Comparison of ENCODE assay signal across 27 cellular contexts in the genomic region with DNA sequence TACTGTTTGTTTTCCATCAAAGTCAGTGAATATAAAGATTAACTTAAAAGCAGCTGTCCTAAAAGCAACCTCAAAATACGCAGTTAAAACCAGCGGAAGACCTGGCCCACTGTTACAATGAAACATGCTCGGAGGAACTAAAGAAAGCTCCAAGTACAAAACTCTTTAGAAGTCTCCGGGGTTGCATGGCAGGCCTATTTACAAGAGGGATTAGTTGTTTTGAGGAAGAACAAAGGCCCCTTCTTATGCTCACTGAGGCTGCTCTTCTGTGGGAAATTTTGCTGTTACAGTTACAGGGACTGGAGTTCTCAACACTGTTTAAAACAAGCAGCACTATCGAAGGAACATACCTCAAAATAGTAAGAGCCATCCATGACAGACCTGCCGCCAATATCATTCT.
A peak's percentile ranks its signal among the peaks of the same experiment; 100 is the strongest.
DNase-seq lines count a peak whose midpoint lies in the region; ATAC-seq lines count a peak whose summit lies in the region.
"Had no signal": no experiment of that assay in that cellular context is flagged by ENCODE, and none has a peak within 500 bp of the region (broad histone marks: within the 10 kb centered on the region; RNA-seq: fewer than 3 reads in every experiment).

No MANE protein-coding gene starts in this region.

- no peak overlapping the region for H2BK15ac ChIP-seq in neuronal stem cell (ENCODE audit: low read length)

- H3K23ac ChIP-seq in neuronal stem cell (ENCODE audit: low read depth, low read length, poor library complexity): no peak overlapping the region

- no peak for ATAC-seq in T-helper 17 cell
- no peak for ATAC-seq in naive thymus-derived CD4-positive, alpha-beta T cell
- ATAC-seq in activated naive CD8-positive, alpha-beta T cell treated with anti-CD3 and anti-CD28 coated beads, Interleukin-2, amount 50 U/mL, for 24 hours: no peak
- ATAC-seq: activated T-helper 17 cell treated with anti-CD3 and anti-CD28 coated beads, Interleukin-2, amount 50 U/mL, for 72 hours; left ventricle myocardium superior; Panc1 had no signal

- no peak overlapping the region for H2BK120ac ChIP-seq in neuronal stem cell (ENCODE audit: low read depth, low read length)

- no peak overlapping the region for H2AK5ac ChIP-seq in neuronal stem cell (ENCODE audit: low read depth, low read length)

- POLR2A ChIA-PET in naive thymus-derived CD4-positive, alpha-beta T cell (lab: Charles Lee): no interaction called here

- peak overlapping the region; percentile 32; the same call in 1 of the 2 replicates for H3K9ac ChIP-seq in iPS-20b (ENCODE audit: low read depth, low read length)
- no peak overlapping the region for H3K9ac ChIP-seq in neuronal stem cell (ENCODE audit: low read depth, low read length, poor library complexity)

- H4K91ac ChIP-seq in neuronal stem cell (ENCODE audit: low read depth, low read length, poor library complexity): no peak overlapping the region

- peak; percentile 12 for DNase-seq in H7
- DNase-seq in astrocyte of the hippocampus (ENCODE audit: low read depth, low spot score): peak; percentile 41
- peak; percentile 38 for DNase-seq in neuronal stem cell (ENCODE audit: low spot score)
- no peak for DNase-seq in T-helper 17 cell
- DNase-seq in naive thymus-derived CD4-positive, alpha-beta T cell: no peak
- DNase-seq in NCI-H526 treated with DMSO at 0.1 percent for 48 hours (lab: John Stamatoyannopoulos, UW): no peak
- no peak for DNase-seq in activated naive CD8-positive, alpha-beta T cell treated with anti-CD3 and anti-CD28 coated beads, Interleukin-2, amount 50 U/mL, for 24 hours
- DNase-seq: activated CD4-positive, alpha-beta memory T cell treated with anti-CD3 and anti-CD28 coated beads, Interleukin-2, amount 10 ng/mL, durations not matched to agents 7 days and 5 days; activated CD4-positive, alpha-beta T cell treated with anti-CD3 and anti-CD28 coated beads for 1 hour; activated CD8-positive, alpha-beta memory T cell treated with anti-CD3 and anti-CD28 coated beads, Interleukin-2, amount 50 U/mL, for 4 hours; AML-193; CD4-positive, alpha-beta T cell; effector CD4-positive, alpha-beta T cell; left ventricle myocardium superior; MM.1S; NCI-H2029 treated with DMSO at 0.1 percent for 48 hours; NCI-H526; NK-92 treated with Interleukin-12 subunit alpha and Interleukin-12 subunit beta, amount 100 ng/mL, for 24 hours; Right ventricle myocardium superior; stimulated activated naive CD4-positive, alpha-beta T cell treated with Interleukin-2 at 50 U/mL for 16 hours had no signal

- no peak overlapping the region for H3K27ac Mint-ChIP-seq in T-helper 17 cell
- no peak overlapping the region for H3K27ac Mint-ChIP-seq in naive thymus-derived CD4-positive, alpha-beta T cell
- no peak overlapping the region for H3K27ac Mint-ChIP-seq in activated naive CD8-positive, alpha-beta T cell treated with anti-CD3 and anti-CD28 coated beads, Interleukin-2, amount 50 U/mL, for 24 hours
- H3K27ac Mint-ChIP-seq: activated CD4-positive, alpha-beta memory T cell treated with anti-CD3 and anti-CD28 coated beads, Interleukin-2, amount 10 ng/mL, durations not matched to agents 7 days and 5 days; activated naive CD4-positive, alpha-beta T cell treated with anti-CD3 and anti-CD28 coated beads, Interleukin-2, amount 50 U/mL, for 24 hours; activated T-helper 17 cell treated with anti-CD3 and anti-CD28 coated beads, Interleukin-2, amount 50 U/mL, for 72 hours; CD4-positive, alpha-beta T cell; T-helper 2 cell treated with Interferon-gamma antibody and Interleukin-4, amounts not matched to agents 5 μg/mL and 100 μg/mL, for 36 hours had no signal

- no CpG with 5 or more reads among the region's 6 CpGs for WGBS in neuronal stem cell (ENCODE audit: extremely low coverage in 2 of 2, insufficient read length in 2 of 2, insufficient replicate concordance in 1 of 2), 2 donors

- no peaks in the 10 kb centered on the region for H3K9me3 ChIP-seq in iPS-20b (ENCODE audit: insufficient read depth, low read depth, low read length)
- no peaks in the 10 kb centered on the region for H3K9me3 ChIP-seq in neuronal stem cell (replicated peaks in 1 of 2; ENCODE audit: control insufficient read depth in 2 of 2, insufficient read depth in 1 of 2, low read depth in 1 of 2, low read length in 2 of 2)
- H3K9me3 ChIP-seq in T-helper 17 cell (ENCODE audit: control insufficient read depth, low read length, poor library complexity, severe bottlenecking): no peaks in the 10 kb centered on the region
- H3K9me3 ChIP-seq in naive thymus-derived CD4-positive, alpha-beta T cell (ENCODE audit: control insufficient read depth in 2 of 3, low read length in 3 of 3): no peaks in the 10 kb centered on the region

- CTCF ChIA-PET in naive thymus-derived CD4-positive, alpha-beta T cell (lab: Charles Lee): no interaction called here

- intact Hi-C loops in naive thymus-derived CD4-positive, alpha-beta T cell (cut with micrococcal nuclease): no loop called here

- no peaks in the 10 kb centered on the region for H3K36me3 Mint-ChIP-seq in T-helper 17 cell (ENCODE audit: low read depth)
- H3K36me3 Mint-ChIP-seq in naive thymus-derived CD4-positive, alpha-beta T cell: peaks cover 0 to 6% (median 0%) of the 10 kb centered on the region in 5 donors
- no peaks in the 10 kb centered on the region for H3K36me3 Mint-ChIP-seq in activated naive CD8-positive, alpha-beta T cell treated with anti-CD3 and anti-CD28 coated beads, Interleukin-2, amount 50 U/mL, for 24 hours (ENCODE audit: low read depth)
- H3K36me3 Mint-ChIP-seq: activated naive CD4-positive, alpha-beta T cell treated with anti-CD3 and anti-CD28 coated beads, Interleukin-2, amount 50 U/mL, for 24 hours had no signal

- H3K4me1 ChIP-seq in iPS-20b (ENCODE audit: insufficient read depth, low read length) (peaks cover 13% of the 10 kb centered on the region; the same call in 1 of the 2 replicates), neuronal stem cell (ENCODE audit: control insufficient read depth in 2 of 2, insufficient read depth in 1 of 2, low read depth in 1 of 2, low read length in 2 of 2) (peaks cover 0 to 4% of the 10 kb centered on the region in 2 donors)
- H3K4me1 ChIP-seq in naive thymus-derived CD4-positive, alpha-beta T cell (ENCODE audit: control insufficient read depth in 2 of 2, insufficient read depth in 2 of 2, low read length in 2 of 2): no peaks in the 10 kb centered on the region

- H2BK5ac ChIP-seq in neuronal stem cell (ENCODE audit: low read length): no peak overlapping the region

- H3K27me3 Mint-ChIP-seq in T-helper 17 cell: no peaks in the 10 kb centered on the region
- H3K27me3 Mint-ChIP-seq in naive thymus-derived CD4-positive, alpha-beta T cell: peaks cover 0 to 11% (median 0%) of the 10 kb centered on the region in 5 donors
- no peaks in the 10 kb centered on the region for H3K27me3 Mint-ChIP-seq in activated naive CD8-positive, alpha-beta T cell treated with anti-CD3 and anti-CD28 coated beads, Interleukin-2, amount 50 U/mL, for 24 hours
- H3K27me3 Mint-ChIP-seq: activated naive CD4-positive, alpha-beta T cell treated with anti-CD3 and anti-CD28 coated beads, Interleukin-2, amount 50 U/mL, for 24 hours; activated T-helper 17 cell treated with anti-CD3 and anti-CD28 coated beads, Interleukin-2, amount 50 U/mL, for 72 hours; CD4-positive, alpha-beta T cell had no signal

- no peaks in the 10 kb centered on the region for H3K36me3 ChIP-seq in H7 (replicated peaks; ENCODE audit: control insufficient read depth, insufficient read depth, low read length)
- no peaks in the 10 kb centered on the region for H3K36me3 ChIP-seq in iPS-20b (ENCODE audit: insufficient read depth, low read depth, low read length)
- no peaks in the 10 kb centered on the region for H3K36me3 ChIP-seq in neuronal stem cell (replicated peaks in 1 of 2; ENCODE audit: control insufficient read depth in 2 of 2, insufficient read depth in 2 of 2, low read length in 2 of 2)
- H3K36me3 ChIP-seq in naive thymus-derived CD4-positive, alpha-beta T cell (ENCODE audit: control insufficient read depth in 2 of 3, insufficient read depth in 3 of 3, low read length in 3 of 3): no peaks in the 10 kb centered on the region

- no peak overlapping the region for H2BK12ac ChIP-seq in neuronal stem cell (ENCODE audit: low read length)

- no peak overlapping the region for H4K8ac ChIP-seq in neuronal stem cell (ENCODE audit: low read depth, low read length)

- H3K27me3 ChIP-seq in H7 (ENCODE audit: control insufficient read depth, insufficient read depth, low read length): no peaks in the 10 kb centered on the region
- H3K27me3 ChIP-seq in iPS-20b (ENCODE audit: insufficient read depth, low read length): no peaks in the 10 kb centered on the region
- H3K27me3 ChIP-seq in neuronal stem cell (ENCODE audit: control insufficient read depth in 3 of 3, insufficient read depth in 3 of 3, low read depth in 1 of 3, low read length in 3 of 3): no peaks in the 10 kb centered on the region
- no peaks in the 10 kb centered on the region for H3K27me3 ChIP-seq in naive thymus-derived CD4-positive, alpha-beta T cell (ENCODE audit: control insufficient read depth in 2 of 2, insufficient read depth in 2 of 2, low read length in 2 of 2)

- no peaks in the 10 kb centered on the region for H3K4me1 Mint-ChIP-seq in T-helper 17 cell
- no peaks in the 10 kb centered on the region for H3K4me1 Mint-ChIP-seq in naive thymus-derived CD4-positive, alpha-beta T cell
- H3K4me1 Mint-ChIP-seq in activated naive CD8-positive, alpha-beta T cell treated with anti-CD3 and anti-CD28 coated beads, Interleukin-2, amount 50 U/mL, for 24 hours: no peaks in the 10 kb centered on the region
- H3K4me1 Mint-ChIP-seq: activated CD4-positive, alpha-beta memory T cell treated with anti-CD3 and anti-CD28 coated beads, Interleukin-2, amount 10 ng/mL, durations not matched to agents 7 days and 5 days; activated naive CD4-positive, alpha-beta T cell treated with anti-CD3 and anti-CD28 coated beads, Interleukin-2, amount 50 U/mL, for 24 hours; activated T-helper 17 cell treated with anti-CD3 and anti-CD28 coated beads, Interleukin-2, amount 50 U/mL, for 72 hours had no signal

- no peak overlapping the region for H3K18ac ChIP-seq in neuronal stem cell (ENCODE audit: low read length)

- H3K9me3 Mint-ChIP-seq in naive thymus-derived CD4-positive, alpha-beta T cell: peaks cover 0 to 3% (median 0%) of the 10 kb centered on the region in 11 donors
- no peaks in the 10 kb centered on the region for H3K9me3 Mint-ChIP-seq in activated naive CD8-positive, alpha-beta T cell treated with anti-CD3 and anti-CD28 coated beads, Interleukin-2, amount 50 U/mL, for 24 hours
- H3K9me3 Mint-ChIP-seq: activated CD4-positive, alpha-beta memory T cell treated with anti-CD3 and anti-CD28 coated beads, Interleukin-2, amount 10 ng/mL, durations not matched to agents 7 days and 5 days; activated naive CD4-positive, alpha-beta T cell treated with anti-CD3 and anti-CD28 coated beads, Interleukin-2, amount 50 U/mL, for 24 hours; activated T-helper 17 cell treated with anti-CD3 and anti-CD28 coated beads, Interleukin-2, amount 50 U/mL, for 72 hours; CD4-positive, alpha-beta T cell; T-helper 2 cell treated with Interferon-gamma antibody and Interleukin-4, amounts not matched to agents 5 μg/mL and 100 μg/mL, for 36 hours had no signal

- no peak overlapping the region for H3K4me3 ChIP-seq in H7 (ENCODE audit: insufficient read depth, low read depth, low read length)
- peak overlapping the region; percentile 9; the same call in 1 of the 2 replicates for H3K4me3 ChIP-seq in iPS-20b (ENCODE audit: low read length)
- H3K4me3 ChIP-seq in neuronal stem cell (ENCODE audit: low read length in 2 of 2): no peak overlapping the region
- H3K4me3 ChIP-seq in naive thymus-derived CD4-positive, alpha-beta T cell (ENCODE audit: low read length): no peak overlapping the region

- H3K4me3 Mint-ChIP-seq in T-helper 17 cell: no peak overlapping the region
- no peak overlapping the region for H3K4me3 Mint-ChIP-seq in naive thymus-derived CD4-positive, alpha-beta T cell
- no peak overlapping the region for H3K4me3 Mint-ChIP-seq in activated naive CD8-positive, alpha-beta T cell treated with anti-CD3 and anti-CD28 coated beads, Interleukin-2, amount 50 U/mL, for 24 hours
- H3K4me3 Mint-ChIP-seq: activated CD4-positive, alpha-beta memory T cell treated with anti-CD3 and anti-CD28 coated beads, Interleukin-2, amount 10 ng/mL, durations not matched to agents 7 days and 5 days; activated naive CD4-positive, alpha-beta T cell treated with anti-CD3 and anti-CD28 coated beads, Interleukin-2, amount 50 U/mL, for 24 hours; activated T-helper 17 cell treated with anti-CD3 and anti-CD28 coated beads, Interleukin-2, amount 50 U/mL, for 72 hours; CD4-positive, alpha-beta T cell; T-helper 2 cell treated with Interferon-gamma antibody and Interleukin-4, amounts not matched to agents 5 μg/mL and 100 μg/mL, for 36 hours had no signal

- H3K14ac ChIP-seq in neuronal stem cell (ENCODE audit: low read length): no peak overlapping the region

- H3K4ac ChIP-seq in neuronal stem cell (ENCODE audit: low read length): no peak overlapping the region

- H3K27ac ChIP-seq in iPS-20b (ENCODE audit: low read length): no peak overlapping the region
- H3K27ac ChIP-seq in neuronal stem cell (replicated peaks; ENCODE audit: low read length): no peak overlapping the region
- no peak overlapping the region for H3K27ac ChIP-seq in naive thymus-derived CD4-positive, alpha-beta T cell (ENCODE audit: low read depth, low read length)
- H3K27ac ChIP-seq: epithelial cell of prostate, HL-60 had no signal

- H2AFZ ChIP-seq in neuronal stem cell (ENCODE audit: low read length): peak overlapping the region; percentile 69

- H3K79me1 ChIP-seq in neuronal stem cell (ENCODE audit: low read depth, low read length): no peaks in the 10 kb centered on the region

- peak overlapping the region; percentile 19 for H3K4me2 ChIP-seq in neuronal stem cell (ENCODE audit: insufficient read depth, low read length, poor library complexity, severe bottlenecking)

Comparison
In these comparisons a context has a peak if more than half of its experiments do, and no peak if none do; other contexts are left out.
1. DNase-seq: peak in H7 (single experiment), astrocyte of the hippocampus (single experiment) and neuronal stem cell (single experiment); none in T-helper 17 cell (0 of 3), naive thymus-derived CD4-positive, alpha-beta T cell (0 of 9), NCI-H526 treated with DMSO at 0.1 percent for 48 hours (single experiment) and activated naive CD8-positive, alpha-beta T cell treated with anti-CD3 and anti-CD28 coated beads, Interleukin-2, amount 50 U/mL, for 24 hours (single experiment).